Comparison of ENCODE assay signal across 1 cellular context in genomic region chr14:22520235-22520634, GRCh38.
TF ChIP-seq lines count a peak whose summit lies in the region.

No MANE protein-coding gene starts in this region.

TF ChIP-seq in GM23338, 12 proteins besides CTCF, POLR2A, EP300 and RAD21 (continued from another document):
- TF ChIP-seq ZNF462 (CRISPR knock-in tag; IDR thresholded peaks at IDR 0.05) (no peak), POLR2AphosphoS5 (IDR thresholded peaks at IDR 0.05; ENCODE audit: low read depth) (no peak), EZH2phosphoT487 (IDR thresholded peaks at IDR 0.05; ENCODE audit: unreplicated experiment) (no peak), NANOG (IDR thresholded peaks at IDR 0.05; ENCODE audit: borderline replicate concordance) (no peak)
